Comparison of ENCODE assay signal across 1 cellular context in genomic region chr10:98308602-98309365, GRCh38.
TF ChIP-seq lines count a peak whose summit lies in the region.

No MANE protein-coding gene starts in this region.

TF ChIP-seq in GM12878, 131 proteins besides CTCF, POLR2A, EP300 and RAD21 (continued from another document):
- TF ChIP-seq ZNF592 (IDR thresholded peaks at IDR 0.05) = no peak
TF ChIP-seq in GM12878: peak in this region for 0.
